2 cellular contexts compared by ENCODE assay signal in genomic region chr6:41426438-41426851, GRCh38.
TF ChIP-seq lines count a peak whose summit lies in the region.

No MANE protein-coding gene starts in this region.

TF ChIP-seq in SK-N-SH, 30 proteins besides CTCF, POLR2A, EP300 and RAD21 (continued from another document):
- TF ChIP-seq, protein P1, sequence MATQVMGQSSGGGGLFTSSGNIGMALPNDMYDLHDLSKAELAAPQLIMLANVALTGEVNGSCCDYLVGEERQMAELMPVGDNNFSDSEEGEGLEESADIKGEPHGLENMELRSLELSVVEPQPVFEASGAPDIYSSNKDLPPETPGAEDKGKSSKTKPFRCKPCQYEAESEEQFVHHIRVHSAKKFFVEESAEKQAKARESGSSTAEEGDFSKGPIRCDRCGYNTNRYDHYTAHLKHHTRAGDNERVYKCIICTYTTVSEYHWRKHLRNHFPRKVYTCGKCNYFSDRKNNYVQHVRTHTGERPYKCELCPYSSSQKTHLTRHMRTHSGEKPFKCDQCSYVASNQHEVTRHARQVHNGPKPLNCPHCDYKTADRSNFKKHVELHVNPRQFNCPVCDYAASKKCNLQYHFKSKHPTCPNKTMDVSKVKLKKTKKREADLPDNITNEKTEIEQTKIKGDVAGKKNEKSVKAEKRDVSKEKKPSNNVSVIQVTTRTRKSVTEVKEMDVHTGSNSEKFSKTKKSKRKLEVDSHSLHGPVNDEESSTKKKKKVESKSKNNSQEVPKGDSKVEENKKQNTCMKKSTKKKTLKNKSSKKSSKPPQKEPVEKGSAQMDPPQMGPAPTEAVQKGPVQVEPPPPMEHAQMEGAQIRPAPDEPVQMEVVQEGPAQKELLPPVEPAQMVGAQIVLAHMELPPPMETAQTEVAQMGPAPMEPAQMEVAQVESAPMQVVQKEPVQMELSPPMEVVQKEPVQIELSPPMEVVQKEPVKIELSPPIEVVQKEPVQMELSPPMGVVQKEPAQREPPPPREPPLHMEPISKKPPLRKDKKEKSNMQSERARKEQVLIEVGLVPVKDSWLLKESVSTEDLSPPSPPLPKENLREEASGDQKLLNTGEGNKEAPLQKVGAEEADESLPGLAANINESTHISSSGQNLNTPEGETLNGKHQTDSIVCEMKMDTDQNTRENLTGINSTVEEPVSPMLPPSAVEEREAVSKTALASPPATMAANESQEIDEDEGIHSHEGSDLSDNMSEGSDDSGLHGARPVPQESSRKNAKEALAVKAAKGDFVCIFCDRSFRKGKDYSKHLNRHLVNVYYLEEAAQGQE (IDR thresholded peaks at IDR 0.05; ENCODE audit: low read depth, low read length): no peak
- TF ChIP-seq, protein P2, sequence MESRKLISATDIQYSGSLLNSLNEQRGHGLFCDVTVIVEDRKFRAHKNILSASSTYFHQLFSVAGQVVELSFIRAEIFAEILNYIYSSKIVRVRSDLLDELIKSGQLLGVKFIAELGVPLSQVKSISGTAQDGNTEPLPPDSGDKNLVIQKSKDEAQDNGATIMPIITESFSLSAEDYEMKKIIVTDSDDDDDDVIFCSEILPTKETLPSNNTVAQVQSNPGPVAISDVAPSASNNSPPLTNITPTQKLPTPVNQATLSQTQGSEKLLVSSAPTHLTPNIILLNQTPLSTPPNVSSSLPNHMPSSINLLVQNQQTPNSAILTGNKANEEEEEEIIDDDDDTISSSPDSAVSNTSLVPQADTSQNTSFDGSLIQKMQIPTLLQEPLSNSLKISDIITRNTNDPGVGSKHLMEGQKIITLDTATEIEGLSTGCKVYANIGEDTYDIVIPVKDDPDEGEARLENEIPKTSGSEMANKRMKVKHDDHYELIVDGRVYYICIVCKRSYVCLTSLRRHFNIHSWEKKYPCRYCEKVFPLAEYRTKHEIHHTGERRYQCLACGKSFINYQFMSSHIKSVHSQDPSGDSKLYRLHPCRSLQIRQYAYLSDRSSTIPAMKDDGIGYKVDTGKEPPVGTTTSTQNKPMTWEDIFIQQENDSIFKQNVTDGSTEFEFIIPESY (IDR thresholded peaks at IDR 0.05; ENCODE audit: borderline replicate concordance, low read depth): no peak
- TF ChIP-seq TAF1 (IDR thresholded peaks at IDR 0.05; ENCODE audit: borderline replicate concordance, low read depth, low read length) (no peak), RCOR1 (IDR thresholded peaks at IDR 0.05; ENCODE audit: low read length) (no peak), IRF3 (IDR thresholded peaks at IDR 0.05; ENCODE audit: low read depth, low read length) (no peak), POLR2AphosphoS5 (IDR thresholded peaks at IDR 0.05; ENCODE audit: low read depth, low read length) (no peak), PBX3 (IDR thresholded peaks at IDR 0.05) (no peak), FOXM1 (IDR thresholded peaks at IDR 0.05; ENCODE audit: low read depth) (no peak)
- TF ChIP-seq, protein P3, sequence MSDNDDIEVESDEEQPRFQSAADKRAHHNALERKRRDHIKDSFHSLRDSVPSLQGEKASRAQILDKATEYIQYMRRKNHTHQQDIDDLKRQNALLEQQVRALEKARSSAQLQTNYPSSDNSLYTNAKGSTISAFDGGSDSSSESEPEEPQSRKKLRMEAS (IDR thresholded peaks at IDR 0.05; ENCODE audit: low read depth): no peak
TF ChIP-seq in SK-N-SH: peak in this region for 0.

TF ChIP-seq in SK-N-SH treated with all-trans-retinoic acid at 6 μM for 48 hours, 23 proteins besides CTCF, POLR2A, EP300 and RAD21 (continued from another document):
- TF ChIP-seq CSRNP3 (CRISPR knock-in tag; IDR thresholded peaks at IDR 0.05) (no peak), CSDC2 (CRISPR knock-in tag; IDR thresholded peaks at IDR 0.05) (no peak), ZFP3 (CRISPR knock-in tag; IDR thresholded peaks at IDR 0.05) (no peak), RARB (CRISPR knock-in tag; IDR thresholded peaks at IDR 0.05) (no peak)
- TF ChIP-seq, protein P4, sequence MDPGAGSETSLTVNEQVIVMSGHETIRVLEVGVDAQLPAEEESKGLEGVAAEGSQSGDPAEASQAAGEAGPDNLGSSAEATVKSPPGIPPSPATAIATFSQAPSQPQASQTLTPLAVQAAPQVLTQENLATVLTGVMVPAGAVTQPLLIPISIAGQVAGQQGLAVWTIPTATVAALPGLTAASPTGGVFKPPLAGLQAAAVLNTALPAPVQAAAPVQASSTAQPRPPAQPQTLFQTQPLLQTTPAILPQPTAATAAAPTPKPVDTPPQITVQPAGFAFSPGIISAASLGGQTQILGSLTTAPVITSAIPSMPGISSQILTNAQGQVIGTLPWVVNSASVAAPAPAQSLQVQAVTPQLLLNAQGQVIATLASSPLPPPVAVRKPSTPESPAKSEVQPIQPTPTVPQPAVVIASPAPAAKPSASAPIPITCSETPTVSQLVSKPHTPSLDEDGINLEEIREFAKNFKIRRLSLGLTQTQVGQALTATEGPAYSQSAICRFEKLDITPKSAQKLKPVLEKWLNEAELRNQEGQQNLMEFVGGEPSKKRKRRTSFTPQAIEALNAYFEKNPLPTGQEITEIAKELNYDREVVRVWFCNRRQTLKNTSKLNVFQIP (CRISPR knock-in tag; IDR thresholded peaks at IDR 0.05; ENCODE audit: borderline replicate concordance, low read depth): no peak
- TF ChIP-seq, protein P5, sequence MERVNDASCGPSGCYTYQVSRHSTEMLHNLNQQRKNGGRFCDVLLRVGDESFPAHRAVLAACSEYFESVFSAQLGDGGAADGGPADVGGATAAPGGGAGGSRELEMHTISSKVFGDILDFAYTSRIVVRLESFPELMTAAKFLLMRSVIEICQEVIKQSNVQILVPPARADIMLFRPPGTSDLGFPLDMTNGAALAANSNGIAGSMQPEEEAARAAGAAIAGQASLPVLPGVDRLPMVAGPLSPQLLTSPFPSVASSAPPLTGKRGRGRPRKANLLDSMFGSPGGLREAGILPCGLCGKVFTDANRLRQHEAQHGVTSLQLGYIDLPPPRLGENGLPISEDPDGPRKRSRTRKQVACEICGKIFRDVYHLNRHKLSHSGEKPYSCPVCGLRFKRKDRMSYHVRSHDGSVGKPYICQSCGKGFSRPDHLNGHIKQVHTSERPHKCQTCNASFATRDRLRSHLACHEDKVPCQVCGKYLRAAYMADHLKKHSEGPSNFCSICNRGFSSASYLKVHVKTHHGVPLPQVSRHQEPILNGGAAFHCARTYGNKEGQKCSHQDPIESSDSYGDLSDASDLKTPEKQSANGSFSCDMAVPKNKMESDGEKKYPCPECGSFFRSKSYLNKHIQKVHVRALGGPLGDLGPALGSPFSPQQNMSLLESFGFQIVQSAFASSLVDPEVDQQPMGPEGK (CRISPR knock-in tag; IDR thresholded peaks at IDR 0.05; ENCODE audit: borderline replicate concordance): no peak
